28 cellular contexts compared by ENCODE assay signal in genomic region chr2:29599946-29600345, GRCh38.
"Had no signal": no experiment of that assay in that cellular context is flagged by ENCODE, and none has a peak within 500 bp of the region (broad histone marks: within the 10 kb centered on the region; RNA-seq: fewer than 3 reads in every experiment).

No MANE protein-coding gene starts in this region.

- H3K27me3 Mint-ChIP-seq: type B pancreatic cell had no signal

- H3K4me1 Mint-ChIP-seq: natural killer cell; neural progenitor cell; stimulated activated effector memory CD8-positive, alpha-beta T cell treated with anti-CD3 and anti-CD28 coated beads, Interleukin-12 subunit alpha, Interleukin-12 subunit beta, amount 100 ng/mL, for 72 hours; stimulated activated naive B cell treated with anti-CD40 and anti-IgM and Interleukin-4, amounts not matched to agents 10 μg/mL and 1 μg/mL and 100 μg/mL, for 72 hours had no signal

- H3K36me3 ChIP-seq: neural progenitor cell, ovary, right lobe of liver, sigmoid colon, stomach, thoracic aorta, thyroid gland, tibial nerve, upper lobe of right lung, uterus had no signal

- DNase-seq: natural killer cell; occipital lobe; ovary; posterior cingulate gyrus; psoas muscle; right cardiac atrium; right lobe of liver; sigmoid colon; small intestine; stimulated activated CD4-positive, alpha-beta T cell treated with anti-CD3 and anti-CD28 coated beads, Interleukin-15, amount 100 ng/mL, for 24 hours; stimulated activated CD4-positive, alpha-beta T cell treated with anti-CD3 and anti-CD28 coated beads, Interleukin-2, amount 100 ng/mL, for 24 hours; stimulated activated CD4-positive, alpha-beta T cell treated with anti-CD3 and anti-CD28 coated beads, Interleukin-2, amount 100 ng/mL, for 48 hours; stimulated activated CD4-positive, alpha-beta T cell treated with anti-CD3 and anti-CD28 coated beads, Interleukin-4, amount 100 ng/mL, for 24 hours; stimulated activated naive B cell treated with anti-CD40 and anti-IgM and Interleukin-4, amounts not matched to agents 10 μg/mL and 1 μg/mL and 100 μg/mL, for 72 hours; stimulated activated naive CD4-positive, alpha-beta T cell treated with Interleukin-2 at 50 U/mL for 16 hours; stomach; thyroid gland; upper lobe of right lung; uterus had no signal

- H3K4me2 ChIP-seq: neural progenitor cell had no signal

- H3K9ac ChIP-seq: neural progenitor cell, parathyroid adenoma had no signal

- H3K4me3 ChIP-seq: neural progenitor cell, ovary, psoas muscle, right lobe of liver, sigmoid colon, stomach, thoracic aorta, thyroid gland, tibial nerve, upper lobe of right lung, uterus had no signal

- H3K79me2 ChIP-seq: parathyroid adenoma had no signal

- H3K9me3 Mint-ChIP-seq: natural killer cell; stimulated activated effector memory CD8-positive, alpha-beta T cell treated with anti-CD3 and anti-CD28 coated beads, Interleukin-12 subunit alpha, Interleukin-12 subunit beta, amount 100 ng/mL, for 72 hours; stimulated activated naive CD8-positive, alpha-beta T cell treated with anti-CD3 and anti-CD28 coated beads, Interleukin-15, Interleukin-2, amounts not matched to agents 100 ng/mL and 50 ng/mL, for 24 hours had no signal

- H3K27ac ChIP-seq: neural progenitor cell, ovary, parathyroid adenoma, psoas muscle, right lobe of liver, sigmoid colon, stomach, thoracic aorta, thyroid gland, tibial nerve, upper lobe of right lung had no signal

- H3K27me3 ChIP-seq: neural progenitor cell, ovary, right lobe of liver, sigmoid colon, stomach, thyroid gland, tibial nerve, upper lobe of right lung, uterus had no signal

- ATAC-seq: natural killer cell; psoas muscle; right cardiac atrium; right lobe of liver; stimulated activated effector memory CD8-positive, alpha-beta T cell treated with anti-CD3 and anti-CD28 coated beads, Interleukin-12 subunit alpha, Interleukin-12 subunit beta, amount 100 ng/mL, for 72 hours; stimulated activated naive B cell treated with anti-CD40 and anti-IgM and Interleukin-4, amounts not matched to agents 10 μg/mL and 1 μg/mL and 100 μg/mL, for 72 hours; upper lobe of right lung had no signal

- H3K36me3 Mint-ChIP-seq: natural killer cell; stimulated activated effector memory CD8-positive, alpha-beta T cell treated with anti-CD3 and anti-CD28 coated beads, Interleukin-12 subunit alpha, Interleukin-12 subunit beta, amount 100 ng/mL, for 72 hours; stimulated activated naive B cell treated with anti-CD40 and anti-IgM and Interleukin-4, amounts not matched to agents 10 μg/mL and 1 μg/mL and 100 μg/mL, for 72 hours had no signal

- H3K9me3 ChIP-seq: ovary, psoas muscle, right lobe of liver, sigmoid colon, stomach, thoracic aorta, thyroid gland, tibial nerve, upper lobe of right lung had no signal

- H3K27ac Mint-ChIP-seq: natural killer cell; nephron; neural progenitor cell; progenitor cell of endocrine pancreas; stimulated activated effector memory CD8-positive, alpha-beta T cell treated with anti-CD3 and anti-CD28 coated beads, Interleukin-12 subunit alpha, Interleukin-12 subunit beta, amount 100 ng/mL, for 72 hours; stimulated activated naive B cell treated with anti-CD40 and anti-IgM and Interleukin-4, amounts not matched to agents 10 μg/mL and 1 μg/mL and 100 μg/mL, for 72 hours; stimulated activated naive CD8-positive, alpha-beta T cell treated with anti-CD3 and anti-CD28 coated beads, Interleukin-15, Interleukin-2, amounts not matched to agents 100 ng/mL and 50 ng/mL, for 24 hours; type B pancreatic cell had no signal

- H3K4me1 ChIP-seq: parathyroid adenoma, right lobe of liver, sigmoid colon, stomach, thyroid gland, tibial nerve, upper lobe of right lung had no signal

- H3K4me3 Mint-ChIP-seq: natural killer cell; nephron; neural progenitor cell; stimulated activated effector memory CD8-positive, alpha-beta T cell treated with anti-CD3 and anti-CD28 coated beads, Interleukin-12 subunit alpha, Interleukin-12 subunit beta, amount 100 ng/mL, for 72 hours; stimulated activated naive B cell treated with anti-CD40 and anti-IgM and Interleukin-4, amounts not matched to agents 10 μg/mL and 1 μg/mL and 100 μg/mL, for 72 hours; stimulated activated naive CD8-positive, alpha-beta T cell treated with anti-CD3 and anti-CD28 coated beads, Interleukin-15, Interleukin-2, amounts not matched to agents 100 ng/mL and 50 ng/mL, for 24 hours; type B pancreatic cell had no signal

- H2AFZ ChIP-seq: neural progenitor cell, parathyroid adenoma had no signal
